In genomic region chr1:234327577-234328164, GRCh38 we compare ENCODE assay signal across 1 cellular context.
TF ChIP-seq lines count a peak whose summit lies in the region.

No MANE protein-coding gene starts in this region.

TF ChIP-seq in HepG2, 621 proteins besides CTCF, POLR2A, EP300 and RAD21 (continued from another document and continues in another):
- TF ChIP-seq MLXIP (CRISPR knock-in tag; IDR thresholded peaks at IDR 0.05; ENCODE audit: borderline replicate concordance), result peak; percentile 75
- no peak for TF ChIP-seq HOXA9 (CRISPR knock-in tag; IDR thresholded peaks at IDR 0.05; ENCODE audit: borderline replicate concordance)
- TF ChIP-seq MIXL1 (CRISPR knock-in tag; IDR thresholded peaks at IDR 0.05), result peak; percentile 50; the same call in 1 of the 2 replicates
- TF ChIP-seq PAXIP1 (CRISPR knock-in tag; conservative IDR thresholded peaks at IDR 0.05), result peak; percentile 97
- TF ChIP-seq KDM2A (CRISPR knock-in tag; IDR thresholded peaks at IDR 0.05; ENCODE audit: borderline replicate concordance, low read depth), result no peak
- TF ChIP-seq POGK (CRISPR knock-in tag; conservative IDR thresholded peaks at IDR 0.05), result peak; percentile 75; the same call in 1 of the 2 replicates
- peak; percentile 66; the same call in 1 of the 2 replicates for TF ChIP-seq ZBTB20 (CRISPR knock-in tag; IDR thresholded peaks at IDR 0.05; ENCODE audit: borderline replicate concordance, low read depth)
- no peak for TF ChIP-seq ZNF597 (CRISPR knock-in tag; IDR thresholded peaks at IDR 0.05)
- TF ChIP-seq SATB2 (CRISPR knock-in tag; IDR thresholded peaks at IDR 0.05), result peak; percentile 38; the same call in 1 of the 2 replicates
- TF ChIP-seq AHDC1 (CRISPR knock-in tag; IDR thresholded peaks at IDR 0.05; ENCODE audit: borderline replicate concordance), result peak; percentile 92
- TF ChIP-seq ZNF24 (IDR thresholded peaks at IDR 0.05), result no peak
- no peak for TF ChIP-seq ZNF512B (CRISPR knock-in tag; IDR thresholded peaks at IDR 0.05; ENCODE audit: borderline replicate concordance)
- 0 out of 2 replicates have a peak, but pooled peaks have one; percentile 50 for TF ChIP-seq CCDC6 (CRISPR knock-in tag; IDR thresholded peaks at IDR 0.05)
- no peak for TF ChIP-seq SCMH1 (CRISPR knock-in tag; IDR thresholded peaks at IDR 0.05; ENCODE audit: borderline replicate concordance)
- no peak for TF ChIP-seq SMAD1 (CRISPR knock-in tag; IDR thresholded peaks at IDR 0.05; ENCODE audit: borderline replicate concordance, low read depth)
- peak; percentile 74 for TF ChIP-seq YEATS2 (CRISPR knock-in tag; IDR thresholded peaks at IDR 0.05; ENCODE audit: borderline replicate concordance)
- TF ChIP-seq KLF12 (CRISPR knock-in tag; IDR thresholded peaks at IDR 0.05; ENCODE audit: borderline replicate concordance), result no peak
- TF ChIP-seq ZNF414 (CRISPR knock-in tag; IDR thresholded peaks at IDR 0.05), result no peak
- no peak for TF ChIP-seq RAD51 (IDR thresholded peaks at IDR 0.05; ENCODE audit: borderline replicate concordance)
- TF ChIP-seq ZNF207 (IDR thresholded peaks at IDR 0.05; ENCODE audit: borderline replicate concordance), result no peak
- 0 out of 2 replicates have a peak, but pooled peaks have one; percentile 57 for TF ChIP-seq ZNF576 (CRISPR knock-in tag; IDR thresholded peaks at IDR 0.05)
- TF ChIP-seq EHMT2 (IDR thresholded peaks at IDR 0.05; ENCODE audit: borderline replicate concordance, low read depth, low read length), result peak; percentile 93; the same call in 1 of the 2 replicates
- no peak for TF ChIP-seq NR3C1 (CRISPR knock-in tag; IDR thresholded peaks at IDR 0.05)
